ENCODE assay signal across 20 cellular contexts in genomic region chr12:110732572-110732971, GRCh38. TPM values are rescaled to one million over a fixed set of nuclear protein-coding genes. Genes with fewer than 3 reads are reported as not detected.
DNase-seq lines count a peak whose midpoint lies in the region; ATAC-seq lines count a peak whose summit lies in the region.
"Had no signal": no experiment of that assay in that cellular context is flagged by ENCODE, and none has a peak within 500 bp of the region (broad histone marks: within the 10 kb centered on the region; RNA-seq: fewer than 3 reads in every experiment).

No MANE protein-coding gene starts in this region.

- H3K9me3 Mint-ChIP-seq in CD4-positive, alpha-beta memory T cell: no peaks in the 10 kb centered on the region
- no peaks in the 10 kb centered on the region for H3K9me3 Mint-ChIP-seq in central memory CD8-positive, alpha-beta T cell
- H3K9me3 Mint-ChIP-seq in naive thymus-derived CD8-positive, alpha-beta T cell: no peaks in the 10 kb centered on the region
- H3K9me3 Mint-ChIP-seq: activated B cell treated with CpG ODN at 0.5 μM for 24 hours had no signal

- H3K4me3 ChIP-seq in BLaER1 treated with 17β-estradiol and CSF1 and Interleukin-3, amounts not matched to agents 10 nM and 100 nM: no peak overlapping the region
- H3K4me3 ChIP-seq in CD4-positive, alpha-beta memory T cell (ENCODE audit: low read length in 2 of 2): no peak overlapping the region
- H3K4me3 ChIP-seq: skin epidermis, suprapubic skin had no signal

- intact Hi-C loops in CD4-positive, alpha-beta memory T cell (cut with micrococcal nuclease): no loop called here

- peaks cover 42 to 89% (median 68%) of the 10 kb centered on the region in 4 donors for H3K4me1 Mint-ChIP-seq in CD4-positive, alpha-beta memory T cell
- peaks cover 47% of the 10 kb centered on the region for H3K4me1 Mint-ChIP-seq in central memory CD8-positive, alpha-beta T cell
- peaks cover 19 to 80% (median 65%) of the 10 kb centered on the region in 4 donors for H3K4me1 Mint-ChIP-seq in naive thymus-derived CD8-positive, alpha-beta T cell

- peaks cover 53 to 100% (median 94%) of the 10 kb centered on the region in 11 experiments for H3K36me3 ChIP-seq in BLaER1 treated with 17β-estradiol and CSF1 and Interleukin-3, amounts not matched to agents 10 nM and 100 nM
- H3K36me3 ChIP-seq in CD4-positive, alpha-beta memory T cell (ENCODE audit: insufficient read depth, low read length): peaks cover 40% of the 10 kb centered on the region

- H3K4me3 Mint-ChIP-seq in CD4-positive, alpha-beta memory T cell: peak overlapping the region in 5 of 8 donors; percentile 35 to 82 (median 71)
- no peak overlapping the region for H3K4me3 Mint-ChIP-seq in central memory CD8-positive, alpha-beta T cell
- H3K4me3 Mint-ChIP-seq in naive thymus-derived CD8-positive, alpha-beta T cell: peak overlapping the region in 1 of 10 donors; percentile 21
- H3K4me3 Mint-ChIP-seq: activated B cell treated with CpG ODN at 0.5 μM for 24 hours had no signal

- H3K27me3 ChIP-seq in BLaER1 treated with 17β-estradiol and CSF1 and Interleukin-3, amounts not matched to agents 10 nM and 100 nM: no peaks in the 10 kb centered on the region
- H3K27me3 ChIP-seq in CD4-positive, alpha-beta memory T cell (ENCODE audit: insufficient read depth, low read length): no peaks in the 10 kb centered on the region
- H3K27me3 ChIP-seq: BE2C, foreskin keratinocyte, suprapubic skin had no signal

- peaks cover 42 to 67% (median 51%) of the 10 kb centered on the region in 10 experiments for H3K4me1 ChIP-seq in BLaER1 treated with 17β-estradiol and CSF1 and Interleukin-3, amounts not matched to agents 10 nM and 100 nM
- H3K4me1 ChIP-seq in CD4-positive, alpha-beta memory T cell (ENCODE audit: insufficient read depth, low read length): peaks cover 93% of the 10 kb centered on the region

- ATAC-seq in central memory CD8-positive, alpha-beta T cell (replicated peaks; ENCODE audit: extremely low read depth, poor library complexity, severe bottlenecking): no peak
- ATAC-seq in naive thymus-derived CD8-positive, alpha-beta T cell: no peak
- no peak for ATAC-seq in GM21786 (IDR thresholded peaks at IDR 0.05; ENCODE audit: unreplicated experiment)
- ATAC-seq: foreskin keratinocyte had no signal

- peak overlapping the region in 8 of 11 experiments; percentile 13 to 49 (median 26); a peak in 10 of 22 replicates for H3K27ac ChIP-seq in BLaER1 treated with 17β-estradiol and CSF1 and Interleukin-3, amounts not matched to agents 10 nM and 100 nM
- no peak overlapping the region for H3K27ac ChIP-seq in CD4-positive, alpha-beta memory T cell (ENCODE audit: low read depth, low read length)
- H3K27ac ChIP-seq: foreskin keratinocyte, suprapubic skin had no signal

- peak overlapping the region; percentile 11 to 90 (median 83); a peak in 18 of 22 replicates for H3K4me2 ChIP-seq in BLaER1 treated with 17β-estradiol and CSF1 and Interleukin-3, amounts not matched to agents 10 nM and 100 nM

- DNase-seq in CD4-positive, alpha-beta memory T cell: no peak
- DNase-seq in central memory CD8-positive, alpha-beta T cell (ENCODE audit: low spot score in 2 of 2): no peak
- DNase-seq in naive thymus-derived CD8-positive, alpha-beta T cell: no peak
- DNase-seq in hepatic stellate cell (ENCODE audit: low spot score): no peak
- DNase-seq in NCI-H345 treated with DMSO at 0.1 percent for 48 hours (lab: John Stamatoyannopoulos, UW; ENCODE audit: unreplicated experiment): no peak
- DNase-seq: activated B cell treated with CpG ODN at 0.5 μM for 24 hours; activated naive CD4-positive, alpha-beta T cell treated with Interleukin-2 at 50 U/mL for 16 hours; BE2C; DMS53; foreskin keratinocyte; NCI-H1092 treated with DMSO at 0.1 percent for 48 hours; NCI-H524 treated with DMSO at 0.1 percent for 48 hours; posterior cingulate gyrus; SHP77; stimulated activated CD4-positive, alpha-beta T cell treated with anti-CD3 and anti-CD28 coated beads, Interleukin-2, amount 100 ng/mL, for 48 hours; T-helper 2 cell had no signal

- no peaks in the 10 kb centered on the region for H3K27me3 Mint-ChIP-seq in CD4-positive, alpha-beta memory T cell
- H3K27me3 Mint-ChIP-seq in central memory CD8-positive, alpha-beta T cell: no peaks in the 10 kb centered on the region
- no peaks in the 10 kb centered on the region for H3K27me3 Mint-ChIP-seq in naive thymus-derived CD8-positive, alpha-beta T cell
- H3K27me3 Mint-ChIP-seq: activated B cell treated with CpG ODN at 0.5 μM for 24 hours had no signal

- POLR2A ChIA-PET in CD4-positive, alpha-beta memory T cell (lab: Charles Lee; ENCODE audit: partially characterized antibody): interaction anchor here (0.6 kb wide), 1 partner anchor 42 kb away, joined by 4 read pairs; no protein-coding TSS in a partner anchor
- POLR2A ChIA-PET in naive thymus-derived CD8-positive, alpha-beta T cell (lab: Charles Lee): no interaction called here

- peaks cover 78 to 100% (median 97%) of the 10 kb centered on the region in 11 experiments for H4K20me1 ChIP-seq in BLaER1 treated with 17β-estradiol and CSF1 and Interleukin-3, amounts not matched to agents 10 nM and 100 nM

- H3K36me3 Mint-ChIP-seq in CD4-positive, alpha-beta memory T cell: peaks cover 37 to 67% of the 10 kb centered on the region in 2 donors
- H3K36me3 Mint-ChIP-seq in central memory CD8-positive, alpha-beta T cell (ENCODE audit: insufficient read depth): peaks cover 61% of the 10 kb centered on the region
- peaks cover 0 to 85% (median 10%) of the 10 kb centered on the region in 3 donors for H3K36me3 Mint-ChIP-seq in naive thymus-derived CD8-positive, alpha-beta T cell

- H3K27ac Mint-ChIP-seq in CD4-positive, alpha-beta memory T cell: peak overlapping the region in 6 of 7 donors; percentile 30 to 85 (median 70)
- peak overlapping the region; percentile 23 for H3K27ac Mint-ChIP-seq in central memory CD8-positive, alpha-beta T cell (ENCODE audit: low read depth)
- H3K27ac Mint-ChIP-seq in naive thymus-derived CD8-positive, alpha-beta T cell: peak overlapping the region in 6 of 10 donors; percentile 39 to 83 (median 52)

- H3K9me3 ChIP-seq in BLaER1 treated with 17β-estradiol and CSF1 and Interleukin-3, amounts not matched to agents 10 nM and 100 nM (replicated peaks in 1 of 11): no peaks in the 10 kb centered on the region
- H3K9me3 ChIP-seq in CD4-positive, alpha-beta memory T cell (ENCODE audit: control insufficient read depth in 1 of 2, low read length in 2 of 2): no peaks in the 10 kb centered on the region
- H3K9me3 ChIP-seq: BE2C, suprapubic skin had no signal

- CTCF ChIA-PET in CD4-positive, alpha-beta memory T cell (lab: Charles Lee; ENCODE audit: partially characterized antibody): interaction anchor here (0.5 kb wide), 1 partner anchor 301 kb away, joined by 3 read pairs; no protein-coding TSS in a partner anchor

- H3K9ac ChIP-seq in BLaER1 treated with 17β-estradiol and CSF1 and Interleukin-3, amounts not matched to agents 10 nM and 100 nM: no peak overlapping the region; a peak in 1 of 22 replicates

RNA-seq across cellular contexts. Expression of gene PPP1CC, which starts 10.1 kb away (rescaled TPM):
- total RNA-seq in CD4-positive, alpha-beta memory T cell: 100 to 1,000 TPM; 147 to 168 TPM
- 100 to 1,000 TPM; 140 to 216 TPM for polyA plus RNA-seq in CD4-positive, alpha-beta memory T cell
- 100 to 1,000 TPM; 127 to 141 TPM for total RNA-seq in naive thymus-derived CD8-positive, alpha-beta T cell
- polyA plus RNA-seq in naive thymus-derived CD8-positive, alpha-beta T cell: 100 to 1,000 TPM; 112 to 150 (median 119) TPM

RNA-seq across cellular contexts. Expression of gene HVCN1, which starts 43.7 kb away (rescaled TPM):
- total RNA-seq in CD4-positive, alpha-beta memory T cell: 1 to 10 TPM; 6.4 to 7.8 TPM
- 10 to 100 TPM in 1 of 2 donors, 1 to 10 TPM in 1; 7.4 to 16.4 TPM for polyA plus RNA-seq in CD4-positive, alpha-beta memory T cell
- total RNA-seq in naive thymus-derived CD8-positive, alpha-beta T cell: 10 to 100 TPM; 21.0 to 21.2 TPM
- polyA plus RNA-seq in naive thymus-derived CD8-positive, alpha-beta T cell: 10 to 100 TPM; 17.3 to 24.5 (median 20.1) TPM
